Comparison of ENCODE assay signal across 8 cellular contexts in genomic region chr11:65558785-65559509, GRCh38. TPM values are rescaled to one million over a fixed set of nuclear protein-coding genes. Genes with fewer than 3 reads are reported as not detected.
DNase-seq lines count a peak whose midpoint lies in the region; ATAC-seq and TF ChIP-seq lines count a peak whose summit lies in the region.

No MANE protein-coding gene starts in this region.

- peak overlapping the region; percentile 48 to 74 (median 62) for H3K4me3 ChIP-seq in Peyer's patch

- H3K9me3 Mint-ChIP-seq in CD14-positive monocyte, result peaks cover 0 to 2% (median 0%) of the 10 kb centered on the region in 7 donors
- H3K9me3 Mint-ChIP-seq in nephron progenitor cell, result no peaks in the 10 kb centered on the region

- H3K27me3 ChIP-seq in Peyer's patch, result no peaks in the 10 kb centered on the region

- no peaks in the 10 kb centered on the region for H3K36me3 ChIP-seq in Peyer's patch

- no peaks in the 10 kb centered on the region for H3K9me3 ChIP-seq in Peyer's patch

- TF ChIP-seq POLR2A in Peyer's patch (IDR thresholded peaks at IDR 0.05) (no peak), GM18505 (IDR thresholded peaks at IDR 0.05; ENCODE audit: borderline replicate concordance, extremely low read depth, insufficient read depth, insufficient read length) (no peak)

- H3K4me3 Mint-ChIP-seq in CD14-positive monocyte (peak overlapping the region; percentile 65 to 67), nephron progenitor cell (peak overlapping the region; percentile 69)

- ATAC-seq in GM21528 (IDR thresholded peaks at IDR 0.05; ENCODE audit: low FRiP score, unreplicated experiment) (no peak), GM18505 (IDR thresholded peaks at IDR 0.05; ENCODE audit: unreplicated experiment) (no peak), GM21390 (IDR thresholded peaks at IDR 0.05; ENCODE audit: unreplicated experiment) (no peak)

- H3K4me1 Mint-ChIP-seq in CD14-positive monocyte (peaks cover 39% of the 10 kb centered on the region), nephron progenitor cell (peaks cover 81% of the 10 kb centered on the region)

- intact Hi-C loops in CD14-positive monocyte (cut with micrococcal nuclease), result no loop called here

- no peak for DNase-seq in CD14-positive monocyte (ENCODE audit: low spot score)
- DNase-seq in Peyer's patch, result no peak
- no peak for DNase-seq in epithelial cell of prostate (ENCODE audit: low read depth, low spot score)
- DNase-seq in nephron progenitor cell, result no peak
- no peak for DNase-seq in kidney tubule cell (ENCODE audit: low spot score)

- H3K27ac ChIP-seq in Peyer's patch (peak overlapping the region; percentile 87 to 90 (median 88)), epithelial cell of prostate (peak overlapping the region; percentile 87)

- H3K27me3 Mint-ChIP-seq in CD14-positive monocyte (ENCODE audit: low read depth in 3 of 3) (peaks cover 21 to 45% (median 41%) of the 10 kb centered on the region in 3 donors), nephron progenitor cell (ENCODE audit: low read depth, poor library complexity) (peaks cover 20% of the 10 kb centered on the region)

- TF ChIP-seq CTCF in CD14-positive monocyte (IDR thresholded peaks at IDR 0.05) (no peak), Peyer's patch (IDR thresholded peaks at IDR 0.05) (no peak), nephron progenitor cell (IDR thresholded peaks at IDR 0.05) (no peak)

- no peak overlapping the region for H3K27ac Mint-ChIP-seq in CD14-positive monocyte
- no peak overlapping the region for H3K27ac Mint-ChIP-seq in nephron progenitor cell

- H3K36me3 Mint-ChIP-seq in CD14-positive monocyte (peaks cover 0 to 9% of the 10 kb centered on the region in 2 donors), nephron progenitor cell (ENCODE audit: low read depth) (no peaks in the 10 kb centered on the region)

- peaks cover 5 to 64% (median 8%) of the 10 kb centered on the region in 4 donors for H3K4me1 ChIP-seq in Peyer's patch

RNA-seq across cellular contexts. Expression of gene LTBP3, which starts 0.8 kb away (rescaled TPM):
- 1 to 10 TPM; 3.4 to 4.6 TPM for polyA plus RNA-seq in CD14-positive monocyte
- 100 to 1,000 TPM in 1 of 4 donors, 10 to 100 TPM in 3; 42.0 to 150 (median 88.3) TPM for total RNA-seq in Peyer's patch

RNA-seq across cellular contexts. Expression of gene ZNRD2, which starts 11.3 kb away (rescaled TPM):
- 10 to 100 TPM; 48.5 to 56.2 TPM for polyA plus RNA-seq in CD14-positive monocyte
- 10 to 100 TPM; 16.5 to 25.7 (median 25.4) TPM for total RNA-seq in Peyer's patch

RNA-seq across cellular contexts. Expression of gene FAM89B, which starts 13.4 kb away (rescaled TPM):
- polyA plus RNA-seq in CD14-positive monocyte, result 100 to 1,000 TPM in 1 of 2 donors, 10 to 100 TPM in 1; 70.8 to 139 TPM
- 10 to 100 TPM; 30.8 to 44.6 (median 32.4) TPM for total RNA-seq in Peyer's patch

RNA-seq across cellular contexts. Expression of gene EHBP1L1, which starts 16.9 kb away (rescaled TPM):
- 10 to 100 TPM; 29.6 to 42.6 TPM for polyA plus RNA-seq in CD14-positive monocyte
- 100 to 1,000 TPM in 3 of 4 donors, 10 to 100 TPM in 1; 65.2 to 163 (median 121) TPM for total RNA-seq in Peyer's patch

RNA-seq across cellular contexts. Expression of gene SCYL1, which starts 34.1 kb away (rescaled TPM):
- polyA plus RNA-seq in CD14-positive monocyte, result 10 to 100 TPM; 18.6 to 29.7 TPM
- total RNA-seq in Peyer's patch, result 10 to 100 TPM; 73.4 to 88.1 (median 79.0) TPM
